ENCODE assay signal across 23 cellular contexts in genomic region chr18:45061359-45061758, GRCh38.
A peak's percentile ranks its signal among the peaks of the same experiment; 100 is the strongest.
DNase-seq lines count a peak whose midpoint lies in the region; ATAC-seq, FAIRE-seq and TF ChIP-seq lines count a peak whose summit lies in the region.
"Had no signal": no experiment of that assay in that cellular context is flagged by ENCODE, and none has a peak within 500 bp of the region (broad histone marks: within the 10 kb centered on the region; RNA-seq: fewer than 3 reads in every experiment).

No MANE protein-coding gene starts in this region.

- H3K4me1 Mint-ChIP-seq in neural crest cell, result peaks cover 73% of the 10 kb centered on the region

- DNase-seq in HepG2 (ENCODE audit: low spot score) (no peak), right lobe of liver (peak in 1 of 3 donors; percentile 56), neural crest cell (ENCODE audit: low read depth, low spot score) (peak; percentile 15), DMS79 treated with DMSO at 0.1 percent for 48 hours (lab: John Stamatoyannopoulos, UW) (no peak), NCI-H187 treated with DMSO at 0.1 percent for 48 hours (lab: John Stamatoyannopoulos, UW) (no peak)
- DNase-seq in stimulated activated CD4-positive, alpha-beta T cell treated with anti-CD3 and anti-CD28 coated beads, Interleukin-2, amount 100 ng/mL, for 24 hours, result no peak
- DNase-seq: AML-193; Caco-2; CD4-positive, alpha-beta T cell; DMS153; DMS79; GF-D8; GOT3; H7; HFFc6 had no signal

- intact Hi-C loops in HepG2 (cut with micrococcal nuclease; ENCODE audit: unreplicated experiment) (no loop called here), right lobe of liver (cut with DNase I) (no loop called here)

- POLR2A ChIA-PET in HepG2 (lab: Yijun Ruan, JAX), result no interaction called here

- H3K4me3 ChIP-seq in liver (ENCODE audit: low read depth in 1 of 3, low read length in 3 of 3), result no peak overlapping the region
- no peak overlapping the region for H3K4me3 ChIP-seq in HepG2 (replicated peaks in 1 of 3; ENCODE audit: insufficient read depth in 1 of 3, low read depth in 2 of 3, low read length in 3 of 3)
- H3K4me3 ChIP-seq in right lobe of liver, result no peak overlapping the region
- H3K4me3 ChIP-seq: A549 had no signal

- FAIRE-seq in HepG2 (lab: Jason Lieb, UNC), result no peak
- FAIRE-seq: A549, D721Med had no signal

- H3K36me3 ChIP-seq in liver (ENCODE audit: control insufficient read depth in 4 of 4, insufficient read depth in 3 of 4, low read depth in 1 of 4, low read length in 3 of 4), result peaks cover 0 to 6% (median 1%) of the 10 kb centered on the region in 4 donors
- no peaks in the 10 kb centered on the region for H3K36me3 ChIP-seq in HepG2 (replicated peaks in 1 of 2; ENCODE audit: control insufficient read depth in 1 of 2, insufficient read depth in 2 of 2, low read length in 2 of 2)
- H3K36me3 ChIP-seq in right lobe of liver, result no peaks in the 10 kb centered on the region

- no peak for TF ChIP-seq CTCF in liver (IDR thresholded peaks at IDR 0.05; ENCODE audit: low read depth, low read length, missing input control)
- no peak for TF ChIP-seq CTCF in HepG2 (CRISPR knock-in tag; IDR thresholded peaks at IDR 0.05)
- TF ChIP-seq CTCF in right lobe of liver (IDR thresholded peaks at IDR 0.05), result no peak
- TF ChIP-seq CTCF in neural crest cell (conservative IDR thresholded peaks at IDR 0.05), result no peak

- peak overlapping the region; percentile 17 for H3K4me3 Mint-ChIP-seq in neural crest cell
- H3K4me3 Mint-ChIP-seq: CD4-positive, alpha-beta T cell; HFFc6 had no signal

- TF ChIP-seq POLR2A in HepG2 (IDR thresholded peaks at IDR 0.05; ENCODE audit: insufficient read depth in 1 of 2, low read depth in 2 of 2, low read length in 2 of 2) (no peak), right lobe of liver (IDR thresholded peaks at IDR 0.05) (no peak)

- TF ChIP-seq RAD21 in liver (IDR thresholded peaks at IDR 0.05) (peak; percentile 44 to 57), HepG2 (CRISPR knock-in tag; IDR thresholded peaks at IDR 0.05) (no peak)

- peaks cover 7% of the 10 kb centered on the region for H3K9me3 Mint-ChIP-seq in neural crest cell
- H3K9me3 Mint-ChIP-seq: CD4-positive, alpha-beta T cell had no signal

- no peaks in the 10 kb centered on the region for H3K27me3 Mint-ChIP-seq in neural crest cell (ENCODE audit: low read depth)
- H3K27me3 Mint-ChIP-seq: CD4-positive, alpha-beta T cell had no signal

- no peaks in the 10 kb centered on the region for H3K79me2 ChIP-seq in HepG2 (ENCODE audit: insufficient read depth, low read length)

- H3K27ac ChIP-seq in liver (ENCODE audit: low read depth in 1 of 2, low read length in 2 of 2) (peak overlapping the region in 1 of 2 donors; percentile 37), HepG2 (ENCODE audit: extremely low read length, insufficient read depth, low read length) (no peak overlapping the region), right lobe of liver (peak overlapping the region in 1 of 3 donors; percentile 24)
- H3K27ac ChIP-seq: 22Rv1, A549, C4-2B, HL-60 had no signal

- peaks cover 30% of the 10 kb centered on the region for H3K36me3 Mint-ChIP-seq in neural crest cell (ENCODE audit: low read depth)

- H3K27me3 ChIP-seq in liver (ENCODE audit: control insufficient read depth in 4 of 4, insufficient read depth in 4 of 4, low read length in 3 of 4), result no peaks in the 10 kb centered on the region
- H3K27me3 ChIP-seq in HepG2 (ENCODE audit: control insufficient read depth in 1 of 2, insufficient read depth in 2 of 2, low read length in 2 of 2), result no peaks in the 10 kb centered on the region
- H3K27me3 ChIP-seq in right lobe of liver, result no peaks in the 10 kb centered on the region

- WGBS in liver, result 53% methylated on average over 2 of the region's 2 CpGs
- WGBS in HepG2 (ENCODE audit: low lambda C conversion rate), result 12% methylated on average over 2 of the region's 2 CpGs
- WGBS in right lobe of liver (ENCODE audit: insufficient coverage, low coverage, low lambda C conversion rate, missing lambda C conversion rate), result 44% methylated on average over 2 of the region's 2 CpGs

- H3K27ac Mint-ChIP-seq in neural crest cell (ENCODE audit: unreplicated experiment), result peak overlapping the region; percentile 41
- H3K27ac Mint-ChIP-seq: CD4-positive, alpha-beta T cell; HFFc6 had no signal

- in situ Hi-C loops in HepG2 (cut with HindIII; ENCODE audit: extremely low pct_ligation_motif_present, low pct_unique_long_range_greater_than_20kb), result no loop called here

- H3K4me1 ChIP-seq in liver (ENCODE audit: control insufficient read depth in 4 of 4, insufficient read depth in 4 of 4, low read length in 3 of 4) (peaks cover 5 to 14% (median 10%) of the 10 kb centered on the region in 4 donors), HepG2 (ENCODE audit: insufficient read depth, low read length) (no peaks in the 10 kb centered on the region), right lobe of liver (peaks cover 0 to 25% (median 0%) of the 10 kb centered on the region in 4 donors)
- H3K4me1 ChIP-seq: Caco-2 had no signal

- CTCF ChIA-PET in HepG2 (lab: Yijun Ruan, JAX; ENCODE audit: low intra/inter-chr PET ratio, low total read pairs), result no interaction called here

- H3K9ac ChIP-seq in liver (ENCODE audit: low read depth in 1 of 2, low read length in 2 of 2), result peak overlapping the region in 1 of 2 donors; percentile 17
- H3K9ac ChIP-seq in HepG2 (ENCODE audit: insufficient read depth, low read depth, low read length), result no peak overlapping the region

- no peak for ATAC-seq in HepG2
- peak; percentile 89 to 93 (median 91) for ATAC-seq in right lobe of liver
- no peak for ATAC-seq in GM21526 (IDR thresholded peaks at IDR 0.05; ENCODE audit: low FRiP score, unreplicated experiment)
- ATAC-seq: A549, HCT116 had no signal

- H3K4me2 ChIP-seq in HepG2 (ENCODE audit: low read depth, low read length), result no peak overlapping the region
- H3K4me2 ChIP-seq: A549 had no signal

- H3K9me3 ChIP-seq in liver (ENCODE audit: control insufficient read depth in 4 of 4, low read length in 3 of 4) (no peaks in the 10 kb centered on the region), HepG2 (ENCODE audit: low read length) (no peaks in the 10 kb centered on the region; the same call in 1 of the 2 replicates), right lobe of liver (no peaks in the 10 kb centered on the region)
- H3K9me3 ChIP-seq: A549, Caco-2 had no signal

- H4K20me1 ChIP-seq in HepG2 (ENCODE audit: insufficient read depth, low read length), result no peaks in the 10 kb centered on the region

- no peak overlapping the region for H2AFZ ChIP-seq in HepG2 (ENCODE audit: low read length)

- BruUV-seq in HepG2 (replicated peaks; lab: Mats Ljungman, UMichigan), result no TSS peak

- TF ChIP-seq EP300 in HepG2 (IDR thresholded peaks at IDR 0.05; ENCODE audit: low read depth in 2 of 2, low read length in 2 of 2) (no peak), HepG2 (CRISPR knock-in tag; IDR thresholded peaks at IDR 0.05; ENCODE audit: borderline replicate concordance) (no peak)

TF ChIP-seq in liver, 16 proteins besides CTCF, POLR2A, EP300 and RAD21 (continues in another document):
- TF ChIP-seq RXRA (IDR thresholded peaks at IDR 0.05), result peak; percentile 73 to 78
- no peak for TF ChIP-seq GABPA (IDR thresholded peaks at IDR 0.05 in 1 of 2, conservative IDR thresholded peaks at IDR 0.05 in 1 of 2)
- TF ChIP-seq JUND (IDR thresholded peaks at IDR 0.05), result peak in 1 of 2 donors; percentile 25
- peak; percentile 97 to 98 for TF ChIP-seq HNF4A (conservative IDR thresholded peaks at IDR 0.05)
- TF ChIP-seq SP1 (IDR thresholded peaks at IDR 0.05), result peak; percentile 64

TF ChIP-seq in HepG2, 621 proteins besides CTCF, POLR2A, EP300 and RAD21:
- TF ChIP-seq ZNF563 (CRISPR knock-in tag; IDR thresholded peaks at IDR 0.05) (no peak), SMAD1 (CRISPR knock-in tag; IDR thresholded peaks at IDR 0.05; ENCODE audit: borderline replicate concordance, low read depth) (no peak), NRL (CRISPR knock-in tag; IDR thresholded peaks at IDR 0.05; ENCODE audit: borderline replicate concordance) (no peak), THAP8 (CRISPR knock-in tag; IDR thresholded peaks at IDR 0.05; ENCODE audit: borderline replicate concordance) (no peak), ZNF260 (CRISPR knock-in tag; IDR thresholded peaks at IDR 0.05; ENCODE audit: borderline replicate concordance, low read depth) (no peak), NFKBIZ (CRISPR knock-in tag; IDR thresholded peaks at IDR 0.05) (no peak), RFX1 (IDR thresholded peaks at IDR 0.05) (no peak), CAMTA2 (CRISPR knock-in tag; IDR thresholded peaks at IDR 0.05; ENCODE audit: borderline replicate concordance) (no peak), ZFP62 (CRISPR knock-in tag; IDR thresholded peaks at IDR 0.05) (no peak), MIER3 (CRISPR knock-in tag; IDR thresholded peaks at IDR 0.05; ENCODE audit: borderline replicate concordance) (no peak)

Comparison
In these comparisons a context has a peak if more than half of its experiments do, and no peak if none do; other contexts are left out.
1. ATAC-seq: peak in right lobe of liver (4 of 4); none in HepG2 (single experiment) and GM21526 (single experiment).